27 cellular contexts compared by ENCODE assay signal in the genomic region with DNA sequence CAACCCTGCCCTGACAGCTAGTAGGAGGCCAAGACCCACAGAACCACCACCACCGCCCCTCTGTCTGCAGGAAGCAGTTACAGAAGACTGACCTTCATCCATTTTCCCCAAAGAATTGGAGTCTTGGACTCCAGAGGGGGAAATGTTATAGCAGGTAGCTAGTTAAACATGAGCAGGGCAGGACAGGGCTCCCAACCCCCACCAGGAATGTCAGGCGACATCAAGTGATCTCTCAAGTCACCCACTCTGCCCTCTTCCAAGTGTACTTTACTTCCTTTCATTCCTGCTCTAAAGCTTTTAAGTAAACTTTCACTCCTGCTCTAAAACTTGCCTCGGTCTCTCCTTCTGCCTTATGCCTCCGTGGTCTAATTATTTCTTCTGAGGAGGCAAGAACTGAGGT. TPM values are rescaled to one million over a fixed set of nuclear protein-coding genes. Genes with fewer than 3 reads are reported as not detected.
"Had no signal": no experiment of that assay in that cellular context is flagged by ENCODE, and none has a peak within 500 bp of the region (broad histone marks: within the 10 kb centered on the region; RNA-seq: fewer than 3 reads in every experiment).

No MANE protein-coding gene starts in this region.

- H3K9me3 ChIP-seq: esophagus muscularis mucosa, neutrophil, ovary, stomach, tibial artery had no signal

- H3K27me3 ChIP-seq: foreskin keratinocyte, neutrophil, ovary, stomach, tibial artery had no signal

- ATAC-seq: activated CD4-positive, CD25-positive, alpha-beta regulatory T cell treated with anti-CD3 and anti-CD28 coated beads, Interleukin-2, amount 50 U/mL, for 24 hours; activated naive CD8-positive, alpha-beta T cell treated with anti-CD3 and anti-CD28 coated beads, Interleukin-2, amount 50 U/mL, for 24 hours; activated T-helper 17 cell treated with anti-CD3 and anti-CD28 coated beads, Interleukin-2, amount 50 U/mL, for 72 hours; foreskin keratinocyte; left cardiac atrium; sciatic nerve; stimulated activated memory B cell treated with anti-CD40 and anti-IgM and Interleukin-4, amounts not matched to agents 10 μg/mL and 1 μg/mL and 100 μg/mL, for 72 hours; T-helper 17 cell had no signal

- H3K4me1 Mint-ChIP-seq: activated naive CD4-positive, alpha-beta T cell treated with anti-CD3 and anti-CD28 coated beads, Interleukin-2, amount 50 U/mL, for 24 hours; activated naive CD8-positive, alpha-beta T cell treated with anti-CD3 and anti-CD28 coated beads, Interleukin-2, amount 50 U/mL, for 24 hours; activated T-helper 17 cell treated with anti-CD3 and anti-CD28 coated beads, Interleukin-2, amount 50 U/mL, for 72 hours; stimulated activated memory B cell treated with anti-CD40 and anti-IgM and Interleukin-4, amounts not matched to agents 10 μg/mL and 1 μg/mL and 100 μg/mL, for 72 hours had no signal

- H3K27ac Mint-ChIP-seq: activated naive CD4-positive, alpha-beta T cell treated with anti-CD3 and anti-CD28 coated beads, Interleukin-2, amount 50 U/mL, for 24 hours; activated naive CD8-positive, alpha-beta T cell treated with anti-CD3 and anti-CD28 coated beads, Interleukin-2, amount 50 U/mL, for 24 hours; activated T-helper 17 cell treated with anti-CD3 and anti-CD28 coated beads, Interleukin-2, amount 50 U/mL, for 72 hours; nephron; progenitor cell of endocrine pancreas; stimulated activated memory B cell treated with anti-CD40 and anti-IgM and Interleukin-4, amounts not matched to agents 10 μg/mL and 1 μg/mL and 100 μg/mL, for 72 hours; T-helper 17 cell had no signal

- H3K27ac ChIP-seq: esophagus muscularis mucosa, foreskin keratinocyte, neutrophil, ovary, skin epidermis, stomach, tibial artery, WERI-Rb-1 had no signal

- H3K4me1 ChIP-seq: esophagus muscularis mucosa, foreskin keratinocyte, stomach, tibial artery had no signal

- H3K36me3 ChIP-seq: esophagus muscularis mucosa, neutrophil, ovary, stomach, tibial artery, WERI-Rb-1 had no signal

- H3K4me3 ChIP-seq: esophagus muscularis mucosa, ovary, skin epidermis, stomach, tibial artery had no signal

- H3K36me3 Mint-ChIP-seq: activated naive CD4-positive, alpha-beta T cell treated with anti-CD3 and anti-CD28 coated beads, Interleukin-2, amount 50 U/mL, for 24 hours; stimulated activated memory B cell treated with anti-CD40 and anti-IgM and Interleukin-4, amounts not matched to agents 10 μg/mL and 1 μg/mL and 100 μg/mL, for 72 hours had no signal

- H3K9me3 Mint-ChIP-seq: activated naive CD4-positive, alpha-beta T cell treated with anti-CD3 and anti-CD28 coated beads, Interleukin-2, amount 50 U/mL, for 24 hours; activated naive CD8-positive, alpha-beta T cell treated with anti-CD3 and anti-CD28 coated beads, Interleukin-2, amount 50 U/mL, for 24 hours; activated T-helper 17 cell treated with anti-CD3 and anti-CD28 coated beads, Interleukin-2, amount 50 U/mL, for 72 hours; nephron; stimulated activated memory B cell treated with anti-CD40 and anti-IgM and Interleukin-4, amounts not matched to agents 10 μg/mL and 1 μg/mL and 100 μg/mL, for 72 hours had no signal

- H3K27me3 Mint-ChIP-seq: stimulated activated memory B cell treated with anti-CD40 and anti-IgM and Interleukin-4, amounts not matched to agents 10 μg/mL and 1 μg/mL and 100 μg/mL, for 72 hours; T-helper 17 cell had no signal

- DNase-seq: activated CD4-positive, alpha-beta T cell treated with anti-CD3 and anti-CD28 coated beads for 48 hours; activated CD4-positive, alpha-beta T cell treated with anti-CD3 and anti-CD28 coated beads, Interleukin-2, amount 50 U/mL, for 48 hours; activated CD8-positive, alpha-beta memory T cell treated with anti-CD3 and anti-CD28 coated beads, Interleukin-2, amount 50 U/mL, for 4 hours; activated naive CD8-positive, alpha-beta T cell treated with anti-CD3 and anti-CD28 coated beads, Interleukin-2, amount 50 U/mL, for 24 hours; activated T-cell treated with anti-CD3 and anti-CD28 coated beads, Interleukin-2, amount 50 U/mL, for 1 hour; amygdala; central memory CD4-positive, alpha-beta T cell; foreskin keratinocyte; left cardiac atrium; ovary; stimulated activated CD4-positive, alpha-beta T cell treated with anti-CD3 and anti-CD28 coated beads, Interleukin-4, amount 100 ng/mL, for 24 hours; stomach; SW 1271; T-helper 17 cell; T1000; tibial artery; WERI-Rb-1 had no signal

- H3K4me3 Mint-ChIP-seq: activated naive CD4-positive, alpha-beta T cell treated with anti-CD3 and anti-CD28 coated beads, Interleukin-2, amount 50 U/mL, for 24 hours; activated naive CD8-positive, alpha-beta T cell treated with anti-CD3 and anti-CD28 coated beads, Interleukin-2, amount 50 U/mL, for 24 hours; activated T-helper 17 cell treated with anti-CD3 and anti-CD28 coated beads, Interleukin-2, amount 50 U/mL, for 72 hours; nephron; stimulated activated memory B cell treated with anti-CD40 and anti-IgM and Interleukin-4, amounts not matched to agents 10 μg/mL and 1 μg/mL and 100 μg/mL, for 72 hours; T-helper 17 cell had no signal

RNA-seq across cellular contexts. Expression of gene AADAT, which starts 17.1 kb away (rescaled TPM):
- total RNA-seq: activated T-helper 17 cell treated with anti-CD3 and anti-CD28 coated beads, Interleukin-2, amount 50 U/mL, for 72 hours; T-helper 17 cell had no signal
